ENCODE assay signal across 1 cellular context in the genomic region with DNA sequence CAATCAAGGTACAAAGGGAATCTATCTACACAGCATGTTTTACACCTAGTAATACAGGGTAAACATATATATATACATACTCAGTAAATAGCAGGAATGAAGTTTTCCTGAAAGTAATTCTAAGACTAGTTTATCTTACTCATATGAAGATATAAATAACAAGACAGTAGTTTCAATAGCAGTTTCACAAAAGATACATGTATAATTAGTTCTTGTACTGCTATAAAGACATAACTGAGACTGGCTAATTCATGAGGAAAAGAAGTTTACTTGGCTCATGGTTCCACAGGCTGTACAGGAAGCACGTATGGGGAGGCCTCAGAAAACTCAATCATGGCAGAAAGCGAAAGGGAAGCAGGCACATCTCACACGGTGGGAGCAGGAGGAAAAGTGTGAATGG.
TF ChIP-seq lines count a peak whose summit lies in the region.

No MANE protein-coding gene starts in this region.

TF ChIP-seq in HepG2, 621 proteins besides CTCF, POLR2A, EP300 and RAD21:
- TF ChIP-seq, protein P1, sequence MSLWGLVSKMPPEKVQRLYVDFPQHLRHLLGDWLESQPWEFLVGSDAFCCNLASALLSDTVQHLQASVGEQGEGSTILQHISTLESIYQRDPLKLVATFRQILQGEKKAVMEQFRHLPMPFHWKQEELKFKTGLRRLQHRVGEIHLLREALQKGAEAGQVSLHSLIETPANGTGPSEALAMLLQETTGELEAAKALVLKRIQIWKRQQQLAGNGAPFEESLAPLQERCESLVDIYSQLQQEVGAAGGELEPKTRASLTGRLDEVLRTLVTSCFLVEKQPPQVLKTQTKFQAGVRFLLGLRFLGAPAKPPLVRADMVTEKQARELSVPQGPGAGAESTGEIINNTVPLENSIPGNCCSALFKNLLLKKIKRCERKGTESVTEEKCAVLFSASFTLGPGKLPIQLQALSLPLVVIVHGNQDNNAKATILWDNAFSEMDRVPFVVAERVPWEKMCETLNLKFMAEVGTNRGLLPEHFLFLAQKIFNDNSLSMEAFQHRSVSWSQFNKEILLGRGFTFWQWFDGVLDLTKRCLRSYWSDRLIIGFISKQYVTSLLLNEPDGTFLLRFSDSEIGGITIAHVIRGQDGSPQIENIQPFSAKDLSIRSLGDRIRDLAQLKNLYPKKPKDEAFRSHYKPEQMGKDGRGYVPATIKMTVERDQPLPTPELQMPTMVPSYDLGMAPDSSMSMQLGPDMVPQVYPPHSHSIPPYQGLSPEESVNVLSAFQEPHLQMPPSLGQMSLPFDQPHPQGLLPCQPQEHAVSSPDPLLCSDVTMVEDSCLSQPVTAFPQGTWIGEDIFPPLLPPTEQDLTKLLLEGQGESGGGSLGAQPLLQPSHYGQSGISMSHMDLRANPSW (CRISPR knock-in tag; IDR thresholded peaks at IDR 0.05; ENCODE audit: borderline replicate concordance), result no peak
- TF ChIP-seq NR2F1 (CRISPR knock-in tag; IDR thresholded peaks at IDR 0.05), result no peak
- no peak for TF ChIP-seq XBP1 (CRISPR knock-in tag; IDR thresholded peaks at IDR 0.05)
- TF ChIP-seq ZBTB7A (CRISPR knock-in tag; IDR thresholded peaks at IDR 0.05), result no peak
- 0 out of 2 replicates have a peak, but pooled peaks have one; percentile 35 for TF ChIP-seq CHD4 (IDR thresholded peaks at IDR 0.05; ENCODE audit: borderline replicate concordance, low read length)
- TF ChIP-seq KAT7 (CRISPR knock-in tag; IDR thresholded peaks at IDR 0.05; ENCODE audit: borderline replicate concordance), result no peak
